8 cellular contexts compared by ENCODE assay signal in genomic region chr1:35577071-35577998, GRCh38. TPM values are rescaled to one million over a fixed set of nuclear protein-coding genes. Genes with fewer than 3 reads are reported as not detected.
DNase-seq lines count a peak whose midpoint lies in the region; ATAC-seq, FAIRE-seq and TF ChIP-seq lines count a peak whose summit lies in the region.

No MANE protein-coding gene starts in this region.

- H3K4me3 ChIP-seq in H1 (ENCODE audit: extremely low read depth in 1 of 4, insufficient read depth in 2 of 4, low read depth in 3 of 4, low read length in 4 of 4) (peak overlapping the region; percentile 30 to 58 (median 46)), tibial nerve (peak overlapping the region; percentile 29 to 56 (median 42))

- no peaks in the 10 kb centered on the region for H3K36me3 Mint-ChIP-seq in natural killer cell treated with Interleukin-12 subunit alpha and Interleukin-12 subunit beta and Interleukin-15 and Interleukin-18, amount 100 ng/mL, for 72 hours

- H2BK12ac ChIP-seq in H1 (ENCODE audit: low read depth, low read length) = peak overlapping the region; percentile 80; the same call in 1 of the 2 replicates

- H3K9ac ChIP-seq in H1 (replicated peaks in 1 of 4; ENCODE audit: extremely low read depth in 1 of 4, low read depth in 3 of 4, low read length in 3 of 4) = no peak overlapping the region

- H3K18ac ChIP-seq in H1 (ENCODE audit: extremely low read depth, low read length) = peak overlapping the region; percentile 57

- FAIRE-seq in H1 (lab: Jason Lieb, UNC) = peak; percentile 13

- H3K4me2 ChIP-seq in H1 (ENCODE audit: insufficient read depth in 1 of 2, low read depth in 2 of 2, low read length in 2 of 2) = peak overlapping the region; percentile 83 to 88

- no peaks in the 10 kb centered on the region for H3K79me1 ChIP-seq in H1 (ENCODE audit: low read depth, low read length)

- H3K23me2 ChIP-seq in H1 (ENCODE audit: low read depth, low read length) = peaks cover 25% of the 10 kb centered on the region

- no peak for TF ChIP-seq EP300 in H1 (IDR thresholded peaks at IDR 0.05; ENCODE audit: borderline replicate concordance in 1 of 2, low read depth in 2 of 2, low read length in 2 of 2)
- no peak for TF ChIP-seq EP300 in tibial nerve (IDR thresholded peaks at IDR 0.05)

- H3K27me3 Mint-ChIP-seq in natural killer cell treated with Interleukin-12 subunit alpha and Interleukin-12 subunit beta and Interleukin-15 and Interleukin-18, amount 100 ng/mL, for 72 hours = no peaks in the 10 kb centered on the region

- peak overlapping the region; percentile 72; the same call in 1 of the 2 replicates for H2BK15ac ChIP-seq in H1 (ENCODE audit: low read length)

- H3K36me3 ChIP-seq in H1 (ENCODE audit: control insufficient read depth in 2 of 4, insufficient read depth in 4 of 4, low read length in 3 of 4) (peaks cover 0 to 11% (median 0%) of the 10 kb centered on the region in 4 experiments; a peak in 1 of 8 replicates), tibial nerve (peaks cover 0 to 9% (median 0%) of the 10 kb centered on the region in 3 donors)

- peak overlapping the region; percentile 95 for H3K4me3 Mint-ChIP-seq in natural killer cell treated with Interleukin-12 subunit alpha and Interleukin-12 subunit beta and Interleukin-15 and Interleukin-18, amount 100 ng/mL, for 72 hours

- no peak overlapping the region for H2AK5ac ChIP-seq in H1 (ENCODE audit: low read depth, low read length)

- peak overlapping the region; percentile 39; the same call in 1 of the 2 replicates for H4K8ac ChIP-seq in H1 (ENCODE audit: extremely low read depth, insufficient read depth, low read length)

- no peak for TF ChIP-seq POLR2A in H1 (IDR thresholded peaks at IDR 0.05; ENCODE audit: control extremely low read depth in 1 of 2, low read depth in 2 of 2, low read length in 2 of 2)
- TF ChIP-seq POLR2A in tibial nerve (IDR thresholded peaks at IDR 0.05) = no peak

- H3K4me1 ChIP-seq in H1 (replicated peaks in 1 of 4; ENCODE audit: control insufficient read depth in 3 of 4, insufficient read depth in 4 of 4, low read length in 3 of 4) = peaks cover 7 to 20% (median 15%) of the 10 kb centered on the region in 4 experiments
- peaks cover 0 to 35% (median 15%) of the 10 kb centered on the region in 4 donors for H3K4me1 ChIP-seq in tibial nerve

- POLR2A ChIA-PET in GM10248 (lab: Yijun Ruan, JAX) (no interaction called here), H1 (lab: Charles Lee; ENCODE audit: partially characterized antibody) (interaction anchor here (0.6 to 1.7 kb wide), 8 partner anchors 9 to 201 kb away, joined by 3 to 6 read pairs (median 4); partner anchors contain the start of gene CLSPN)

- H3K27me3 ChIP-seq in H1 (replicated peaks in 1 of 4; ENCODE audit: control insufficient read depth in 3 of 4, extremely low read depth in 1 of 4, insufficient read depth in 3 of 4, low read length in 3 of 4) (peaks cover 60 to 69% (median 67%) of the 10 kb centered on the region in 4 experiments), tibial nerve (peaks cover 0 to 46% of the 10 kb centered on the region in 2 donors)

- CTCF ChIA-PET in GM10248 (lab: Yijun Ruan, JAX) = interaction anchor here (1.1 to 3.7 kb wide), 8 partner anchors 9 to 149 kb away, joined by 3 to 29 read pairs (median 6); no protein-coding TSS in a partner anchor
- CTCF ChIA-PET in H1 (lab: Charles Lee; ENCODE audit: partially characterized antibody) = interaction anchor here (0.6 to 8.5 kb wide), 9 partner anchors 11 to 235 kb away, joined by 3 to 81 read pairs (median 4); partner anchors contain the start of gene C1orf216

- no peak overlapping the region for H3K23ac ChIP-seq in H1 (ENCODE audit: insufficient read length)

- H3K9me3 ChIP-seq in H1 (ENCODE audit: insufficient read depth in 2 of 2, low read depth in 1 of 2, low read length in 1 of 2) (no peaks in the 10 kb centered on the region), tibial nerve (no peaks in the 10 kb centered on the region)

- peak; percentile 69 for DNase-seq in GM10248 (ENCODE audit: extremely low spot score)
- peak; percentile 43 for DNase-seq in activated CD4-positive, alpha-beta T cell treated with anti-CD3 and anti-CD28 coated beads, Interleukin-2, amount 50 U/mL, for 1 hour
- peak in 1 of 2 experiments; percentile 79 for DNase-seq in H1 (ENCODE audit: low read depth in 1 of 2, low spot score in 2 of 2)
- peak; percentile 85 for DNase-seq in natural killer cell treated with Interleukin-12 subunit alpha and Interleukin-12 subunit beta and Interleukin-15 and Interleukin-18, amount 100 ng/mL, for 72 hours (ENCODE audit: low spot score)
- peak in 1 of 2 donors; percentile 22 for DNase-seq in tibial nerve (ENCODE audit: low spot score in 2 of 2)
- no peak for DNase-seq in EL
- DNase-seq in NCI-H1930 (lab: John Stamatoyannopoulos, UW) = no peak

- no peak overlapping the region for H4K5ac ChIP-seq in H1 (ENCODE audit: insufficient read length, low read depth, low read length)

- 2% methylated on average over 69 of the region's 70 CpGs; no CpG with 5 or more reads in 1 of the 2 experiments for WGBS in H1 (ENCODE audit: extremely low coverage in 1 of 2, insufficient coverage in 1 of 2, insufficient read length in 1 of 2, insufficient replicate concordance in 2 of 2, low coverage in 1 of 2, low lambda C conversion rate in 2 of 2, missing lambda C conversion rate in 1 of 2), 2 experiments
- 2 to 10% methylated on average over 31 to 60 of the region's 70 CpGs for WGBS in tibial nerve, 2 donors

- H4K91ac ChIP-seq in H1 (replicated peaks; ENCODE audit: insufficient read length, low read length) = no peak overlapping the region

- no peak overlapping the region for H3K56ac ChIP-seq in H1 (replicated peaks; ENCODE audit: insufficient read length, low read depth, low read length)

- H2BK120ac ChIP-seq in H1 (replicated peaks; ENCODE audit: low read depth, low read length) = no peak overlapping the region

- H2AFZ ChIP-seq in H1 (ENCODE audit: low read length) = no peak overlapping the region

- no peak overlapping the region for H2BK20ac ChIP-seq in H1 (ENCODE audit: low read length)

- no peaks in the 10 kb centered on the region for H3K9me3 Mint-ChIP-seq in natural killer cell treated with Interleukin-12 subunit alpha and Interleukin-12 subunit beta and Interleukin-15 and Interleukin-18, amount 100 ng/mL, for 72 hours

- no peaks in the 10 kb centered on the region for H3K79me2 ChIP-seq in H1 (ENCODE audit: control insufficient read depth in 1 of 2, insufficient read depth in 2 of 2, low read length in 2 of 2)

- H3K4ac ChIP-seq in H1 (replicated peaks; ENCODE audit: insufficient read length, low read depth, low read length) = no peak overlapping the region

- TF ChIP-seq RAD21 in H1 (IDR thresholded peaks at IDR 0.05 in 1 of 2, conservative IDR thresholded peaks at IDR 0.05 in 1 of 2; ENCODE audit: low read depth in 2 of 2, low read length in 2 of 2) = no peak

- ATAC-seq in HG03108 (IDR thresholded peaks at IDR 0.05; ENCODE audit: unreplicated experiment) = peak; percentile 66
- peak; percentile 93 to 95 for ATAC-seq in natural killer cell treated with Interleukin-12 subunit alpha and Interleukin-12 subunit beta and Interleukin-15 and Interleukin-18, amount 100 ng/mL, for 72 hours

- no peak for TF ChIP-seq CTCF in GM10248 (IDR thresholded peaks at IDR 0.05; ENCODE audit: control extremely low read depth, extremely low read depth, low read depth, missing control alignments)
- TF ChIP-seq CTCF in H1 (IDR thresholded peaks at IDR 0.05; ENCODE audit: control extremely low read depth in 1 of 3, insufficient read depth in 1 of 3, low read depth in 1 of 3, low read length in 3 of 3) = no peak
- no peak for TF ChIP-seq CTCF in tibial nerve (IDR thresholded peaks at IDR 0.05)

- H3K14ac ChIP-seq in H1 (ENCODE audit: insufficient read length) = no peak overlapping the region

- H3K4me1 Mint-ChIP-seq in natural killer cell treated with Interleukin-12 subunit alpha and Interleukin-12 subunit beta and Interleukin-15 and Interleukin-18, amount 100 ng/mL, for 72 hours (ENCODE audit: low read depth in 2 of 2) = peaks cover 25 to 30% of the 10 kb centered on the region in 2 donors

- H3K27ac Mint-ChIP-seq in natural killer cell treated with Interleukin-12 subunit alpha and Interleukin-12 subunit beta and Interleukin-15 and Interleukin-18, amount 100 ng/mL, for 72 hours = peak overlapping the region; percentile 86 to 91

- peaks cover 0 to 18% of the 10 kb centered on the region in 2 experiments for H4K20me1 ChIP-seq in H1 (replicated peaks in 1 of 2; ENCODE audit: control insufficient read depth in 1 of 2, insufficient read depth in 2 of 2, low read length in 2 of 2)

- peak overlapping the region; percentile 44; the same call in 1 of the 2 replicates for H2BK5ac ChIP-seq in H1 (ENCODE audit: low read depth, low read length)

- no peak overlapping the region for H3K27ac ChIP-seq in H1 (ENCODE audit: low read depth, low read length)
- H3K27ac ChIP-seq in tibial nerve = no peak overlapping the region

RNA-seq across cellular contexts. Expression of gene TFAP2E, which starts 4.2 kb away (rescaled TPM):
- total RNA-seq in H1 (2021; fragmentation: NEBNext Ultra II Directional; extraction: Animal tissue kit (Norgen Biotek cat#: 25700)) = 0.50 and 0.61 TPM in 2 replicates
- 0.17 and 0.24 TPM in 2 replicates for polyA plus RNA-seq in H1 (2011; rRNA removed)
- 0.18 TPM for polyA plus RNA-seq in H1 (2011; cell fraction: cytosol; rRNA removed)
- polyA plus RNA-seq in H1 (2011; cell fraction: nucleus; rRNA removed) = 0.24 TPM
- polyA plus RNA-seq in H1 (2012, experiment 1 of 2) = 0.26 to 0.83 TPM (median 0.55 TPM) in 4 replicates
- polyA plus RNA-seq in H1 (2012, experiment 2 of 2) = 0.34 TPM
- polyA plus RNA-seq in H1 (2013, experiment 1 of 2) = 0.20 TPM
- polyA plus RNA-seq in H1 (2013, experiment 2 of 2) = 0.20 TPM
- polyA minus RNA-seq in H1 (2011; rRNA and poly(A)+ RNA removed) = 0.12 TPM in 1 of 2 replicates, not detected in the other
- not detected for polyA minus RNA-seq in H1 (2011; cell fraction: cytosol; rRNA and poly(A)+ RNA removed)
- polyA minus RNA-seq in H1 (2011; cell fraction: nucleus; rRNA and poly(A)+ RNA removed) = not detected
- total RNA-seq in natural killer cell treated with Interleukin-12 subunit alpha and Interleukin-12 subunit beta and Interleukin-15 and Interleukin-18, amount 100 ng/mL, for 72 hours = 1 to 10 TPM; 3.3 to 5.1 TPM
- total RNA-seq in tibial nerve = 1 to 10 TPM in 2 of 4 donors, under 1 TPM in 2; 0.44 to 3.3 (median 1.2) TPM

RNA-seq across cellular contexts. Expression of gene NCDN, which starts 19.7 kb away (rescaled TPM):
- total RNA-seq in H1 (2021; fragmentation: NEBNext Ultra II Directional; extraction: Animal tissue kit (Norgen Biotek cat#: 25700)) = 35.4 and 36.5 TPM in 2 replicates
- polyA plus RNA-seq in H1 (2011; rRNA removed) = 26.2 and 38.8 TPM in 2 replicates
- polyA plus RNA-seq in H1 (2011; cell fraction: cytosol; rRNA removed) = 23.8 TPM
- polyA plus RNA-seq in H1 (2011; cell fraction: nucleus; rRNA removed) = 39.9 TPM
- polyA plus RNA-seq in H1 (2012, experiment 1 of 2) = 22.6 to 34.5 TPM (median 30.7 TPM) in 4 replicates
- polyA plus RNA-seq in H1 (2012, experiment 2 of 2) = 26.7 TPM
- 17.8 TPM for polyA plus RNA-seq in H1 (2013, experiment 1 of 2)
- 15.8 TPM for polyA plus RNA-seq in H1 (2013, experiment 2 of 2)
- polyA minus RNA-seq in H1 (2011; rRNA and poly(A)+ RNA removed) = 15.6 and 19.2 TPM in 2 replicates
- polyA minus RNA-seq in H1 (2011; cell fraction: cytosol; rRNA and poly(A)+ RNA removed) = 20.6 TPM
- polyA minus RNA-seq in H1 (2011; cell fraction: nucleus; rRNA and poly(A)+ RNA removed) = 21.7 TPM
- 10 to 100 TPM; 42.2 to 59.6 TPM for total RNA-seq in natural killer cell treated with Interleukin-12 subunit alpha and Interleukin-12 subunit beta and Interleukin-15 and Interleukin-18, amount 100 ng/mL, for 72 hours
- total RNA-seq in tibial nerve = 10 to 100 TPM; 25.9 to 36.9 (median 29.3) TPM

RNA-seq across cellular contexts. Expression of gene KIAA0319L, which starts 20.1 kb away (rescaled TPM):
- total RNA-seq in H1 (2021; fragmentation: NEBNext Ultra II Directional; extraction: Animal tissue kit (Norgen Biotek cat#: 25700)) = 49.4 and 55.7 TPM in 2 replicates
- polyA plus RNA-seq in H1 (2011; rRNA removed) = 40.1 and 49.8 TPM in 2 replicates
- 63.9 TPM for polyA plus RNA-seq in H1 (2011; cell fraction: cytosol; rRNA removed)
- polyA plus RNA-seq in H1 (2011; cell fraction: nucleus; rRNA removed) = 69.4 TPM
- polyA plus RNA-seq in H1 (2012, experiment 1 of 2) = 45.0 to 53.8 TPM (median 50.2 TPM) in 4 replicates
- 18.2 TPM for polyA plus RNA-seq in H1 (2012, experiment 2 of 2)
- 54.5 TPM for polyA plus RNA-seq in H1 (2013, experiment 1 of 2)
- 52.7 TPM for polyA plus RNA-seq in H1 (2013, experiment 2 of 2)
- polyA minus RNA-seq in H1 (2011; rRNA and poly(A)+ RNA removed) = 97.4 and 122 TPM in 2 replicates
- polyA minus RNA-seq in H1 (2011; cell fraction: cytosol; rRNA and poly(A)+ RNA removed) = 39.8 TPM
- polyA minus RNA-seq in H1 (2011; cell fraction: nucleus; rRNA and poly(A)+ RNA removed) = 125 TPM
- 10 to 100 TPM; 58.6 to 88.8 TPM for total RNA-seq in natural killer cell treated with Interleukin-12 subunit alpha and Interleukin-12 subunit beta and Interleukin-15 and Interleukin-18, amount 100 ng/mL, for 72 hours
- 100 to 1,000 TPM in 1 of 4 donors, 10 to 100 TPM in 3; 57.0 to 115 (median 70.7) TPM for total RNA-seq in tibial nerve

Comparison
In these comparisons a context has a peak if more than half of its experiments do, and no peak if none do; other contexts are left out.
1. DNase-seq: peak in GM10248 (single experiment), activated CD4-positive, alpha-beta T cell treated with anti-CD3 and anti-CD28 coated beads, Interleukin-2, amount 50 U/mL, for 1 hour (single experiment) and natural killer cell treated with Interleukin-12 subunit alpha and Interleukin-12 subunit beta and Interleukin-15 and Interleukin-18, amount 100 ng/mL, for 72 hours (single experiment); none in EL (single experiment) and NCI-H1930 (0 of 2).